Comparison of ENCODE assay signal across 11 cellular contexts in genomic region chr16:82761236-82761635, GRCh38.
DNase-seq lines count a peak whose midpoint lies in the region; ATAC-seq, FAIRE-seq and TF ChIP-seq lines count a peak whose summit lies in the region.
"Had no signal": no experiment of that assay in that cellular context is flagged by ENCODE, and none has a peak within 500 bp of the region (broad histone marks: within the 10 kb centered on the region; RNA-seq: fewer than 3 reads in every experiment).

No MANE protein-coding gene starts in this region.

- CTCF ChIA-PET in HEK293T (lab: Yijun Ruan, JAX), result no interaction called here

- no peak for TF ChIP-seq POLR2A in GM12892 (IDR thresholded peaks at IDR 0.05; ENCODE audit: low read depth, low read length)

- no peak overlapping the region for H3K9ac ChIP-seq in keratinocyte (ENCODE audit: control insufficient read depth, extremely low read depth, insufficient read depth, low read length)

- DNase-seq in HCEC 1CT (peak; percentile 63), choroid plexus epithelial cell (ENCODE audit: low read depth) (peak; percentile 85), keratinocyte (ENCODE audit: low read depth, low spot score) (peak; percentile 41), stromal cell of bone marrow (ENCODE audit: low read depth) (peak; percentile 65), HEK293T (ENCODE audit: extremely low spot score) (no peak), GM12892 (ENCODE audit: insufficient read length) (no peak), NCI-H1930 (lab: John Stamatoyannopoulos, UW) (no peak)
- DNase-seq: NCI-H82, T-cell had no signal

- peaks cover 15% of the 10 kb centered on the region for H3K4me1 ChIP-seq in keratinocyte (ENCODE audit: control insufficient read depth, extremely low read depth, insufficient read depth, low read length)

- FAIRE-seq in keratinocyte (lab: Jason Lieb, UNC), result peak; percentile 55
- no peak for FAIRE-seq in GM12892 (lab: Jason Lieb, UNC)
- FAIRE-seq: GM18507 had no signal

- no peaks in the 10 kb centered on the region for H3K9me3 ChIP-seq in keratinocyte (ENCODE audit: control insufficient read depth, low read depth, low read length)

- dilution Hi-C loops in keratinocyte (cut with MboI; ENCODE audit: extremely low pct_ligation_motif_present, low sequenced_read_pairs), result no loop called here

- peaks cover 23% of the 10 kb centered on the region for H3K79me2 ChIP-seq in keratinocyte (ENCODE audit: control insufficient read depth, insufficient read depth, low read length)

- POLR2A ChIA-PET in HEK293T (lab: Yijun Ruan, JAX), result no interaction called here

- H3K27ac ChIP-seq in keratinocyte (ENCODE audit: control insufficient read depth, insufficient read depth, low read length), result peak overlapping the region; percentile 11

- no peak for ATAC-seq in esophagus mucosa

- H2AFZ ChIP-seq in keratinocyte (ENCODE audit: control insufficient read depth, low read length), result no peak overlapping the region

- no peak overlapping the region for H3K4me2 ChIP-seq in keratinocyte (ENCODE audit: control insufficient read depth, extremely low read depth, insufficient read depth, low read depth, low read length)

- peaks cover 1 to 3% of the 10 kb centered on the region in 2 experiments for H3K36me3 ChIP-seq in keratinocyte (ENCODE audit: control insufficient read depth in 2 of 2, extremely low read depth in 1 of 2, insufficient read depth in 2 of 2, low read length in 2 of 2)

- H4K20me1 ChIP-seq in keratinocyte (ENCODE audit: control insufficient read depth, extremely low read depth, insufficient read depth, low read length), result no peaks in the 10 kb centered on the region

- no peaks in the 10 kb centered on the region for H3K9me1 ChIP-seq in keratinocyte (ENCODE audit: control insufficient read depth, extremely low read depth, insufficient read depth, low read length)

- no peak for TF ChIP-seq CTCF in choroid plexus epithelial cell (conservative IDR thresholded peaks at IDR 0.05; ENCODE audit: low read depth, low read length)
- no peak for TF ChIP-seq CTCF in keratinocyte (optimal IDR thresholded peaks at IDR 0.05 in 1 of 3, IDR thresholded peaks at IDR 0.05 in 1 of 3, conservative IDR thresholded peaks at IDR 0.05 in 1 of 3; ENCODE audit: extremely low read depth in 1 of 3, insufficient read depth in 2 of 3, low read length in 3 of 3)

- no peak overlapping the region for H3K4me3 ChIP-seq in choroid plexus epithelial cell (ENCODE audit: low read depth, low read length)
- no peak overlapping the region for H3K4me3 ChIP-seq in keratinocyte (ENCODE audit: control insufficient read depth in 2 of 3, extremely low read depth in 1 of 3, insufficient read depth in 2 of 3, low read depth in 1 of 3, low read length in 3 of 3)

- H3K27me3 ChIP-seq in keratinocyte (ENCODE audit: control insufficient read depth, extremely low read depth, insufficient read depth, low read length), result no peaks in the 10 kb centered on the region

TF ChIP-seq in HEK293T, 16 proteins besides CTCF, POLR2A, EP300 and RAD21:
- TF ChIP-seq CTBP1 (IDR thresholded peaks at IDR 0.05; ENCODE audit: borderline replicate concordance) (no peak), BHLHE40 (IDR thresholded peaks at IDR 0.05; ENCODE audit: borderline replicate concordance) (no peak), L3MBTL2 (conservative IDR thresholded peaks at IDR 0.05) (no peak), SUZ12 (IDR thresholded peaks at IDR 0.05) (no peak), TARDBP (IDR thresholded peaks at IDR 0.05) (no peak), NFRKB (IDR thresholded peaks at IDR 0.05) (no peak), ZNF384 (IDR thresholded peaks at IDR 0.05) (no peak), ARNT (IDR thresholded peaks at IDR 0.05) (no peak), ELF4 (IDR thresholded peaks at IDR 0.05) (no peak)
TF ChIP-seq in HEK293T: peak in this region for 0.

Comparison
In these comparisons a context has a peak if more than half of its experiments do, and no peak if none do; other contexts are left out.
1. DNase-seq: peak in HCEC 1CT (single experiment), choroid plexus epithelial cell (single experiment), keratinocyte (single experiment) and stromal cell of bone marrow (single experiment); none in HEK293T (single experiment), GM12892 (single experiment) and NCI-H1930 (0 of 2).